Comparison of ENCODE assay signal across 24 cellular contexts in genomic region chr16:84360748-84361147, GRCh38. TPM values are rescaled to one million over a fixed set of nuclear protein-coding genes. Genes with fewer than 3 reads are reported as not detected.
DNase-seq lines count a peak whose midpoint lies in the region; ATAC-seq and TF ChIP-seq lines count a peak whose summit lies in the region.
"Had no signal": no experiment of that assay in that cellular context is flagged by ENCODE, and none has a peak within 500 bp of the region (broad histone marks: within the 10 kb centered on the region; RNA-seq: fewer than 3 reads in every experiment).

No MANE protein-coding gene starts in this region.

- H3K27me3 Mint-ChIP-seq in activated naive CD4-positive, alpha-beta T cell treated with anti-CD3 and anti-CD28 coated beads, Interleukin-2, amount 10 ng/mL, durations not matched to agents 7 days and 5 days, result peaks cover 63% of the 10 kb centered on the region
- H3K27me3 Mint-ChIP-seq in brain, result peaks cover 5% of the 10 kb centered on the region
- peaks cover 12% of the 10 kb centered on the region for H3K27me3 Mint-ChIP-seq in progenitor cell of endocrine pancreas

- no peak for DNase-seq in activated naive CD4-positive, alpha-beta T cell treated with anti-CD3 and anti-CD28 coated beads, Interleukin-2, amount 10 ng/mL, durations not matched to agents 7 days and 5 days
- no peak for DNase-seq in activated naive CD4-positive, alpha-beta T cell treated with Interleukin-2 at 50 U/mL for 16 hours
- DNase-seq in RWPE2 (ENCODE audit: low spot score), result no peak
- DNase-seq in stimulated activated effector memory CD8-positive, alpha-beta T cell treated with anti-CD3 and anti-CD28 coated beads, Interleukin-12 subunit alpha, Interleukin-12 subunit beta, amount 100 ng/mL, for 72 hours (ENCODE audit: low spot score in 2 of 2), result no peak
- DNase-seq in progenitor cell of endocrine pancreas (ENCODE audit: low spot score, unreplicated experiment), result no peak
- no peak for DNase-seq in left cardiac atrium
- DNase-seq: cerebellar nuclear complex; effector CD8-positive, alpha-beta T cell; GOT3; Kasumi-1; NCI-H1092; NCI-H2081; OCI-M1; SIG-M5 had no signal

- TF ChIP-seq CTCF in RWPE2 (IDR thresholded peaks at IDR 0.05; ENCODE audit: poor library complexity, severe bottlenecking) (no peak), brain (conservative IDR thresholded peaks at IDR 0.05) (no peak), progenitor cell of endocrine pancreas (IDR thresholded peaks at IDR 0.05; ENCODE audit: unreplicated experiment) (no peak)

- no peaks in the 10 kb centered on the region for H3K27me3 ChIP-seq in RWPE2 (ENCODE audit: insufficient read depth, poor library complexity, severe bottlenecking)
- H3K27me3 ChIP-seq: esophagus muscularis mucosa, tibial nerve had no signal

- H3K36me3 Mint-ChIP-seq in activated naive CD4-positive, alpha-beta T cell treated with anti-CD3 and anti-CD28 coated beads, Interleukin-2, amount 10 ng/mL, durations not matched to agents 7 days and 5 days, result no peaks in the 10 kb centered on the region
- H3K36me3 Mint-ChIP-seq in brain, result no peaks in the 10 kb centered on the region
- H3K36me3 Mint-ChIP-seq in stimulated activated effector memory CD8-positive, alpha-beta T cell treated with anti-CD3 and anti-CD28 coated beads, Interleukin-12 subunit alpha, Interleukin-12 subunit beta, amount 100 ng/mL, for 72 hours, result no peaks in the 10 kb centered on the region
- no peaks in the 10 kb centered on the region for H3K36me3 Mint-ChIP-seq in progenitor cell of endocrine pancreas (ENCODE audit: insufficient read depth)
- H3K36me3 Mint-ChIP-seq: memory B cell had no signal

- no peaks in the 10 kb centered on the region for H3K9me3 Mint-ChIP-seq in activated naive CD4-positive, alpha-beta T cell treated with anti-CD3 and anti-CD28 coated beads, Interleukin-2, amount 10 ng/mL, durations not matched to agents 7 days and 5 days
- H3K9me3 Mint-ChIP-seq in brain (no peaks in the 10 kb centered on the region), progenitor cell of endocrine pancreas (ENCODE audit: low read depth) (no peaks in the 10 kb centered on the region)
- no peaks in the 10 kb centered on the region for H3K9me3 Mint-ChIP-seq in stimulated activated effector memory CD8-positive, alpha-beta T cell treated with anti-CD3 and anti-CD28 coated beads, Interleukin-12 subunit alpha, Interleukin-12 subunit beta, amount 100 ng/mL, for 72 hours
- H3K9me3 Mint-ChIP-seq: memory B cell had no signal

- CTCF ChIA-PET in activated naive CD4-positive, alpha-beta T cell treated with anti-CD3 and anti-CD28 coated beads, Interleukin-2, amount 10 ng/mL, durations not matched to agents 7 days and 5 days (lab: Charles Lee), result no interaction called here

- H3K4me3 ChIP-seq in RWPE2 (ENCODE audit: severe bottlenecking), result no peak overlapping the region
- H3K4me3 ChIP-seq: esophagus muscularis mucosa, gastroesophageal sphincter, skin epidermis, tibial nerve had no signal

- ATAC-seq in RWPE2 (ENCODE audit: low read depth), result no peak
- ATAC-seq in stimulated activated effector memory CD8-positive, alpha-beta T cell treated with anti-CD3 and anti-CD28 coated beads, Interleukin-12 subunit alpha, Interleukin-12 subunit beta, amount 100 ng/mL, for 72 hours, result no peak
- no peak for ATAC-seq in HG03135 (IDR thresholded peaks at IDR 0.05; ENCODE audit: unreplicated experiment)
- no peak for ATAC-seq in left cardiac atrium
- ATAC-seq: gastroesophageal sphincter had no signal

- H3K36me3 ChIP-seq in RWPE2 (ENCODE audit: low read depth), result no peaks in the 10 kb centered on the region
- H3K36me3 ChIP-seq: esophagus muscularis mucosa, gastroesophageal sphincter, tibial nerve had no signal

- H3K27ac Mint-ChIP-seq in activated naive CD4-positive, alpha-beta T cell treated with anti-CD3 and anti-CD28 coated beads, Interleukin-2, amount 10 ng/mL, durations not matched to agents 7 days and 5 days, result peak overlapping the region; percentile 80
- H3K27ac Mint-ChIP-seq in brain, result peak overlapping the region in 3 of 5 experiments; percentile 41 to 83 (median 42)
- peak overlapping the region; percentile 82 for H3K27ac Mint-ChIP-seq in stimulated activated effector memory CD8-positive, alpha-beta T cell treated with anti-CD3 and anti-CD28 coated beads, Interleukin-12 subunit alpha, Interleukin-12 subunit beta, amount 100 ng/mL, for 72 hours
- H3K27ac Mint-ChIP-seq in progenitor cell of endocrine pancreas, result no peak overlapping the region
- H3K27ac Mint-ChIP-seq: memory B cell had no signal

- H3K9me3 ChIP-seq in RWPE2 (ENCODE audit: severe bottlenecking), result no peaks in the 10 kb centered on the region
- H3K9me3 ChIP-seq: esophagus muscularis mucosa, gastroesophageal sphincter, tibial nerve had no signal

- intact Hi-C loops in left cardiac atrium (cut with DNase I), result no loop called here

- H3K4me3 Mint-ChIP-seq in activated naive CD4-positive, alpha-beta T cell treated with anti-CD3 and anti-CD28 coated beads, Interleukin-2, amount 10 ng/mL, durations not matched to agents 7 days and 5 days, result peak overlapping the region; percentile 9
- no peak overlapping the region for H3K4me3 Mint-ChIP-seq in brain
- peak overlapping the region; percentile 21 for H3K4me3 Mint-ChIP-seq in stimulated activated effector memory CD8-positive, alpha-beta T cell treated with anti-CD3 and anti-CD28 coated beads, Interleukin-12 subunit alpha, Interleukin-12 subunit beta, amount 100 ng/mL, for 72 hours
- H3K4me3 Mint-ChIP-seq in progenitor cell of endocrine pancreas (ENCODE audit: low read depth), result no peak overlapping the region
- H3K4me3 Mint-ChIP-seq: memory B cell had no signal

- H3K4me1 Mint-ChIP-seq in activated naive CD4-positive, alpha-beta T cell treated with anti-CD3 and anti-CD28 coated beads, Interleukin-2, amount 10 ng/mL, durations not matched to agents 7 days and 5 days, result peaks cover 33% of the 10 kb centered on the region
- H3K4me1 Mint-ChIP-seq in brain, result peaks cover 71% of the 10 kb centered on the region
- peaks cover 21% of the 10 kb centered on the region for H3K4me1 Mint-ChIP-seq in stimulated activated effector memory CD8-positive, alpha-beta T cell treated with anti-CD3 and anti-CD28 coated beads, Interleukin-12 subunit alpha, Interleukin-12 subunit beta, amount 100 ng/mL, for 72 hours
- H3K4me1 Mint-ChIP-seq in progenitor cell of endocrine pancreas (ENCODE audit: low read depth), result peaks cover 30% of the 10 kb centered on the region
- H3K4me1 Mint-ChIP-seq: memory B cell had no signal

- H3K27ac ChIP-seq in RWPE2 (ENCODE audit: poor library complexity, severe bottlenecking), result peak overlapping the region; percentile 40
- H3K27ac ChIP-seq: esophagus muscularis mucosa, gastroesophageal sphincter, tibial nerve had no signal

- peaks cover 34% of the 10 kb centered on the region for H3K4me1 ChIP-seq in RWPE2 (ENCODE audit: insufficient read depth, poor library complexity, severe bottlenecking)

RNA-seq across cellular contexts. Expression of gene ATP2C2, which starts 7.6 kb away (rescaled TPM):
- 1.2 TPM for polyA plus RNA-seq in brain (ENCODE audit: insufficient read depth, low read depth, low replicate concordance)
- total RNA-seq in progenitor cell of endocrine pancreas, result 6.8 and 10.8 TPM in 2 replicates
- not detected for total RNA-seq in left cardiac atrium
- total RNA-seq: HT1080, myocyte, tibial nerve had no signal
- polyA plus RNA-seq: AG04450 had no signal

Comparison
In these comparisons a context has a peak if more than half of its experiments do, and no peak if none do; other contexts are left out.
1. H3K4me3 Mint-ChIP-seq: peak in activated naive CD4-positive, alpha-beta T cell treated with anti-CD3 and anti-CD28 coated beads, Interleukin-2, amount 10 ng/mL, durations not matched to agents 7 days and 5 days (single experiment) and stimulated activated effector memory CD8-positive, alpha-beta T cell treated with anti-CD3 and anti-CD28 coated beads, Interleukin-12 subunit alpha, Interleukin-12 subunit beta, amount 100 ng/mL, for 72 hours (single experiment); none in brain (0 of 5) and progenitor cell of endocrine pancreas (single experiment).